9 cellular contexts compared by ENCODE assay signal in genomic region chr6:56708810-56709597, GRCh38.
A peak's percentile ranks its signal among the peaks of the same experiment; 100 is the strongest.
DNase-seq lines count a peak whose midpoint lies in the region; ATAC-seq and TF ChIP-seq lines count a peak whose summit lies in the region.
"Had no signal": no experiment of that assay in that cellular context is flagged by ENCODE, and none has a peak within 500 bp of the region (broad histone marks: within the 10 kb centered on the region; RNA-seq: fewer than 3 reads in every experiment).

No MANE protein-coding gene starts in this region.

- ATAC-seq in activated CD8-positive, alpha-beta T cell treated with anti-CD3 and anti-CD28 coated beads for 36 hours, result no peak
- ATAC-seq in activated CD8-positive, alpha-beta T cell treated with anti-CD3 and anti-CD28 coated beads, Interleukin-2, amount 10 ng/mL, durations not matched to agents 7 days and 5 days, result no peak

- no peak overlapping the region for H3K4me3 ChIP-seq in hepatocyte

- no peaks in the 10 kb centered on the region for H3K36me3 Mint-ChIP-seq in activated CD8-positive, alpha-beta T cell treated with anti-CD3 and anti-CD28 coated beads for 36 hours (ENCODE audit: low read depth)
- no peaks in the 10 kb centered on the region for H3K36me3 Mint-ChIP-seq in activated CD8-positive, alpha-beta T cell treated with anti-CD3 and anti-CD28 coated beads, Interleukin-2, amount 10 ng/mL, durations not matched to agents 7 days and 5 days (ENCODE audit: low read depth)
- H3K36me3 Mint-ChIP-seq: activated naive CD8-positive, alpha-beta T cell treated with anti-CD3 and anti-CD28 coated beads, Interleukin-2, amount 10 ng/mL, durations not matched to agents 7 days and 5 days had no signal

- WGBS in hepatocyte (ENCODE audit: low lambda C conversion rate, missing lambda C conversion rate), result 67% methylated on average over 4 of the region's 4 CpGs

- H3K9me3 ChIP-seq in hepatocyte (ENCODE audit: low read depth), result no peaks in the 10 kb centered on the region

- H3K27me3 Mint-ChIP-seq in activated CD8-positive, alpha-beta T cell treated with anti-CD3 and anti-CD28 coated beads for 36 hours, result peaks cover 3% of the 10 kb centered on the region
- peaks cover 4% of the 10 kb centered on the region for H3K27me3 Mint-ChIP-seq in activated CD8-positive, alpha-beta T cell treated with anti-CD3 and anti-CD28 coated beads, Interleukin-2, amount 10 ng/mL, durations not matched to agents 7 days and 5 days (ENCODE audit: low read depth)

- H3K36me3 ChIP-seq in hepatocyte (replicated peaks; ENCODE audit: insufficient read depth, low read depth), result no peaks in the 10 kb centered on the region

- H3K4me3 Mint-ChIP-seq in activated CD8-positive, alpha-beta T cell treated with anti-CD3 and anti-CD28 coated beads for 36 hours, result no peak overlapping the region
- H3K4me3 Mint-ChIP-seq in activated CD8-positive, alpha-beta T cell treated with anti-CD3 and anti-CD28 coated beads, Interleukin-2, amount 10 ng/mL, durations not matched to agents 7 days and 5 days, result no peak overlapping the region
- H3K4me3 Mint-ChIP-seq: activated naive CD8-positive, alpha-beta T cell treated with anti-CD3 and anti-CD28 coated beads, Interleukin-2, amount 10 ng/mL, durations not matched to agents 7 days and 5 days had no signal

- no peaks in the 10 kb centered on the region for H3K9me2 ChIP-seq in hepatocyte (replicated peaks; ENCODE audit: insufficient read depth)

- H3K79me2 ChIP-seq in hepatocyte, result peaks cover 59% of the 10 kb centered on the region

- no peak overlapping the region for H3K4me2 ChIP-seq in hepatocyte

- intact Hi-C loops in activated CD8-positive, alpha-beta T cell treated with anti-CD3 and anti-CD28 coated beads for 36 hours (cut with micrococcal nuclease), result loop anchor here (5.0 kb wide), 1 partner anchor 143 kb away; no protein-coding TSS in a partner anchor

- H4K20me1 ChIP-seq in hepatocyte (ENCODE audit: insufficient read depth, poor library complexity, severe bottlenecking), result no peaks in the 10 kb centered on the region

- no peak overlapping the region for H3K27ac Mint-ChIP-seq in activated CD8-positive, alpha-beta T cell treated with anti-CD3 and anti-CD28 coated beads for 36 hours
- no peak overlapping the region for H3K27ac Mint-ChIP-seq in activated CD8-positive, alpha-beta T cell treated with anti-CD3 and anti-CD28 coated beads, Interleukin-2, amount 10 ng/mL, durations not matched to agents 7 days and 5 days
- H3K27ac Mint-ChIP-seq: activated naive CD8-positive, alpha-beta T cell treated with anti-CD3 and anti-CD28 coated beads, Interleukin-2, amount 10 ng/mL, durations not matched to agents 7 days and 5 days had no signal

- H3K4me1 ChIP-seq in hepatocyte (ENCODE audit: insufficient read depth), result peaks cover 4% of the 10 kb centered on the region

- no peaks in the 10 kb centered on the region for H3K4me1 Mint-ChIP-seq in activated CD8-positive, alpha-beta T cell treated with anti-CD3 and anti-CD28 coated beads for 36 hours (ENCODE audit: low read depth)
- H3K4me1 Mint-ChIP-seq in activated CD8-positive, alpha-beta T cell treated with anti-CD3 and anti-CD28 coated beads, Interleukin-2, amount 10 ng/mL, durations not matched to agents 7 days and 5 days (ENCODE audit: low read depth), result no peaks in the 10 kb centered on the region
- H3K4me1 Mint-ChIP-seq: activated naive CD8-positive, alpha-beta T cell treated with anti-CD3 and anti-CD28 coated beads, Interleukin-2, amount 10 ng/mL, durations not matched to agents 7 days and 5 days had no signal

- no peaks in the 10 kb centered on the region for H3K27me3 ChIP-seq in hepatocyte

- POLR2A ChIA-PET in activated CD8-positive, alpha-beta T cell treated with anti-CD3 and anti-CD28 coated beads for 36 hours (lab: Charles Lee), result no interaction called here
- POLR2A ChIA-PET in activated CD8-positive, alpha-beta T cell treated with anti-CD3 and anti-CD28 coated beads, Interleukin-2, amount 10 ng/mL, durations not matched to agents 7 days and 5 days (lab: Charles Lee), result no interaction called here

- no peaks in the 10 kb centered on the region for H3K9me3 Mint-ChIP-seq in activated CD8-positive, alpha-beta T cell treated with anti-CD3 and anti-CD28 coated beads for 36 hours
- no peaks in the 10 kb centered on the region for H3K9me3 Mint-ChIP-seq in activated CD8-positive, alpha-beta T cell treated with anti-CD3 and anti-CD28 coated beads, Interleukin-2, amount 10 ng/mL, durations not matched to agents 7 days and 5 days (ENCODE audit: insufficient read depth)
- H3K9me3 Mint-ChIP-seq: activated naive CD8-positive, alpha-beta T cell treated with anti-CD3 and anti-CD28 coated beads, Interleukin-2, amount 10 ng/mL, durations not matched to agents 7 days and 5 days had no signal

- CTCF ChIA-PET in activated CD8-positive, alpha-beta T cell treated with anti-CD3 and anti-CD28 coated beads for 36 hours (lab: Charles Lee), result interaction anchor here (0.8 to 4.5 kb wide), 9 partner anchors 11 to 597 kb away, joined by 3 to 21 read pairs (median 3); no protein-coding TSS in a partner anchor
- CTCF ChIA-PET in activated CD8-positive, alpha-beta T cell treated with anti-CD3 and anti-CD28 coated beads, Interleukin-2, amount 10 ng/mL, durations not matched to agents 7 days and 5 days (lab: Charles Lee), result interaction anchor here (1.1 to 3.2 kb wide), 5 partner anchors 11 to 608 kb away, joined by 3 to 13 read pairs (median 6); partner anchors contain the start of gene PRIM2

- H3K27ac ChIP-seq in angular gyrus (ENCODE audit: low read depth, low read length) (peak overlapping the region; percentile 64), hepatocyte (no peak overlapping the region), temporal lobe (ENCODE audit: low read depth, low read length) (peak overlapping the region; percentile 80)

- H2AFZ ChIP-seq in hepatocyte, result no peak overlapping the region

- TF ChIP-seq CTCF in activated CD8-positive, alpha-beta T cell treated with anti-CD3 and anti-CD28 coated beads for 36 hours (IDR thresholded peaks at IDR 0.05), result peak; percentile 45
- peak; percentile 73 for TF ChIP-seq CTCF in hepatocyte (IDR thresholded peaks at IDR 0.05; ENCODE audit: poor library complexity)

- DNase-seq in activated CD8-positive, alpha-beta T cell treated with anti-CD3 and anti-CD28 coated beads for 36 hours, result no peak
- no peak for DNase-seq in activated CD8-positive, alpha-beta T cell treated with anti-CD3 and anti-CD28 coated beads, Interleukin-2, amount 10 ng/mL, durations not matched to agents 7 days and 5 days
- DNase-seq in NCI-H2171 treated with DMSO at 0.1 percent for 48 hours (lab: John Stamatoyannopoulos, UW) (peak; percentile 65), hepatocyte (ENCODE audit: low spot score) (peak; percentile 78)
- DNase-seq in stimulated activated CD4-positive, alpha-beta T cell treated with anti-CD3 and anti-CD28 coated beads, Interleukin-12 subunit alpha, Interleukin-12 subunit beta, amount 100 ng/mL, for 4 hours, result no peak
- DNase-seq in activated CD4-positive, alpha-beta T cell treated with anti-CD3 and anti-CD28 coated beads for 4 hours, result no peak
- DNase-seq: activated naive CD8-positive, alpha-beta T cell treated with anti-CD3 and anti-CD28 coated beads, Interleukin-2, amount 10 ng/mL, durations not matched to agents 7 days and 5 days had no signal

Comparison
In these comparisons a context has a peak if more than half of its experiments do, and no peak if none do; other contexts are left out.
1. DNase-seq: peak in NCI-H2171 treated with DMSO at 0.1 percent for 48 hours (single experiment) and hepatocyte (single experiment); none in activated CD8-positive, alpha-beta T cell treated with anti-CD3 and anti-CD28 coated beads for 36 hours (single experiment), activated CD8-positive, alpha-beta T cell treated with anti-CD3 and anti-CD28 coated beads, Interleukin-2, amount 10 ng/mL, durations not matched to agents 7 days and 5 days (single experiment), stimulated activated CD4-positive, alpha-beta T cell treated with anti-CD3 and anti-CD28 coated beads, Interleukin-12 subunit alpha, Interleukin-12 subunit beta, amount 100 ng/mL, for 4 hours (single experiment) and activated CD4-positive, alpha-beta T cell treated with anti-CD3 and anti-CD28 coated beads for 4 hours (0 of 2).